Comparison of ENCODE assay signal across 14 cellular contexts in the genomic region with DNA sequence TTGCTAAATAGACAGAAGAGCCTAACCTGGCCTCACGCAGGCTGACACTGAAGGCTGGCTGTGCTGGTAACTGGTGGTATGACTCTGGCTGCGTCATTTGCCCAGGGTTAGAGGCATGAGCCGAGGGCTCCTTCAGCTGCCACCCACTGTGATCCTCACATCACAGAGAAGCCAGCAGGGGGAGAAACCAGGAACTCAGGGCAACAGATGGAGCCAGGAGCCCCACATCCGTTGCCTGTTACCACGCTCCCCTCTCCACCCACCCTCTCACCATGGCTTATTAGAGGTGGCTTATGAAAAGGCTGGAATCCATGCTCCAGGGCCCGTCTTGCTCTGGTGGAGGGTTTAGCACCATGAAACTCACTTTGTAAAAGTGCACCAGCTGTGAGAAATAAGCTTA.
DNase-seq lines count a peak whose midpoint lies in the region; ATAC-seq and TF ChIP-seq lines count a peak whose summit lies in the region.
"Had no signal": no experiment of that assay in that cellular context is flagged by ENCODE, and none has a peak within 500 bp of the region (broad histone marks: within the 10 kb centered on the region; RNA-seq: fewer than 3 reads in every experiment).

No MANE protein-coding gene starts in this region.

- no peak overlapping the region for H3K27ac Mint-ChIP-seq in glutamatergic neuron (ENCODE audit: unreplicated experiment)

- no peaks in the 10 kb centered on the region for H3K36me3 ChIP-seq in HEK293 (ENCODE audit: control insufficient read depth in 2 of 2, insufficient read depth in 1 of 2, low read length in 2 of 2)
- no peaks in the 10 kb centered on the region for H3K36me3 ChIP-seq in SJSA1

- H3K9me3 Mint-ChIP-seq in glutamatergic neuron (ENCODE audit: unreplicated experiment): peaks cover 1% of the 10 kb centered on the region

- DNase-seq in AG09309 (ENCODE audit: low read depth) (no peak), SJSA1 (ENCODE audit: low read depth in 1 of 2, low spot score in 2 of 2) (peak; percentile 60 to 77), glutamatergic neuron (peak; percentile 52), NCI-H1694 (lab: John Stamatoyannopoulos, UW) (no peak)
- no peak for DNase-seq in activated CD8-positive, alpha-beta memory T cell treated with anti-CD3 and anti-CD28 coated beads, Interleukin-2, amount 50 U/mL, for 48 hours
- DNase-seq in stimulated activated CD4-positive, alpha-beta T cell treated with anti-CD3 and anti-CD28 coated beads, Interleukin-4, amount 100 ng/mL, for 4 hours: no peak
- DNase-seq: activated CD8-positive, alpha-beta memory T cell treated with anti-CD3 and anti-CD28 coated beads, Interleukin-2, amount 50 U/mL, for 4 hours; cerebellar nuclear complex; DMS79; kidney glomerular epithelial cell; right cardiac atrium; stimulated activated naive CD4-positive, alpha-beta T cell had no signal

- H3K4me1 ChIP-seq in HEK293 (ENCODE audit: control insufficient read depth, insufficient read depth, low read length): no peaks in the 10 kb centered on the region
- peaks cover 33% of the 10 kb centered on the region for H3K4me1 ChIP-seq in SJSA1 (replicated peaks)

- H3K27me3 ChIP-seq in SJSA1 (replicated peaks): no peaks in the 10 kb centered on the region

- H3K36me3 Mint-ChIP-seq in glutamatergic neuron (ENCODE audit: unreplicated experiment): no peaks in the 10 kb centered on the region

- CTCF ChIA-PET in HEK293 (lab: Yijun Ruan, JAX): interaction anchor here (0.8 to 1.3 kb wide), 2 partner anchors 9 to 13 kb away, joined by 3 to 5 read pairs; no protein-coding TSS in a partner anchor

- no peak overlapping the region for H3K4me3 ChIP-seq in AG09309 (ENCODE audit: control insufficient read depth, low read depth, low read length)
- no peak overlapping the region for H3K4me3 ChIP-seq in HEK293 (ENCODE audit: low read depth, low read length)
- H3K4me3 ChIP-seq in SJSA1: no peak overlapping the region

- H3K9me3 ChIP-seq in HEK293 (ENCODE audit: control insufficient read depth, insufficient read depth, low read depth, low read length) (no peaks in the 10 kb centered on the region), SJSA1 (replicated peaks) (no peaks in the 10 kb centered on the region)

- POLR2A ChIA-PET in HEK293 (lab: Yijun Ruan, JAX): no interaction called here

- H3K4me1 Mint-ChIP-seq in glutamatergic neuron (ENCODE audit: low read depth, unreplicated experiment): peaks cover 6% of the 10 kb centered on the region

- no peaks in the 10 kb centered on the region for H3K27me3 Mint-ChIP-seq in glutamatergic neuron (ENCODE audit: unreplicated experiment)

- H3K27ac ChIP-seq in HEK293 (ENCODE audit: extremely low read depth, low read depth, low read length): no peak overlapping the region
- H3K27ac ChIP-seq in SJSA1: 0 out of 2 replicates have a peak overlapping the region, but pooled peaks have one; percentile 3

- peak; percentile 33 for TF ChIP-seq CTCF in AG09309 (IDR thresholded peaks at IDR 0.05; ENCODE audit: control insufficient read depth, insufficient read depth, low read depth, low read length, missing control alignments)
- TF ChIP-seq CTCF in HEK293 (tag by site-specific recombination; IDR thresholded peaks at IDR 0.05): no peak
- no peak for TF ChIP-seq CTCF in glutamatergic neuron (IDR thresholded peaks at IDR 0.05; ENCODE audit: partially characterized antibody, unreplicated experiment)

- no peak overlapping the region for H3K4me3 Mint-ChIP-seq in glutamatergic neuron (ENCODE audit: unreplicated experiment)

- no peak for ATAC-seq in HG02610 (IDR thresholded peaks at IDR 0.05; ENCODE audit: unreplicated experiment)

TF ChIP-seq in HEK293, 187 proteins besides CTCF, POLR2A, EP300 and RAD21:
- TF ChIP-seq ZNF626 (tag by site-specific recombination; IDR thresholded peaks at IDR 0.05): no peak
- TF ChIP-seq ZNF610 (tag by site-specific recombination; IDR thresholded peaks at IDR 0.05; ENCODE audit: borderline replicate concordance): no peak
- TF ChIP-seq ZNF169 (tag by site-specific recombination; IDR thresholded peaks at IDR 0.05): no peak
- TF ChIP-seq ZIC2 (tag by site-specific recombination; IDR thresholded peaks at IDR 0.05): 0 out of 2 replicates have a peak, but pooled peaks have one; percentile 26
- TF ChIP-seq, protein P1, sequence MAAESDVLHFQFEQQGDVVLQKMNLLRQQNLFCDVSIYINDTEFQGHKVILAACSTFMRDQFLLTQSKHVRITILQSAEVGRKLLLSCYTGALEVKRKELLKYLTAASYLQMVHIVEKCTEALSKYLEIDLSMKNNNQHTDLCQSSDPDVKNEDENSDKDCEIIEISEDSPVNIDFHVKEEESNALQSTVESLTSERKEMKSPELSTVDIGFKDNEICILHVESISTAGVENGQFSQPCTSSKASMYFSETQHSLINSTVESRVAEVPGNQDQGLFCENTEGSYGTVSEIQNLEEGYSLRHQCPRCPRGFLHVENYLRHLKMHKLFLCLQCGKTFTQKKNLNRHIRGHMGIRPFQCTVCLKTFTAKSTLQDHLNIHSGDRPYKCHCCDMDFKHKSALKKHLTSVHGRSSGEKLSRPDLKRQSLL (tag by site-specific recombination; IDR thresholded peaks at IDR 0.05): no peak
- TF ChIP-seq ZNF530 (tag by site-specific recombination; IDR thresholded peaks at IDR 0.05; ENCODE audit: low read depth): no peak

Comparison
In these comparisons a context has a peak if more than half of its experiments do, and no peak if none do; other contexts are left out.
1. DNase-seq: peak in SJSA1 (2 of 2) and glutamatergic neuron (single experiment); none in AG09309 (single experiment), NCI-H1694 (single experiment), activated CD8-positive, alpha-beta memory T cell treated with anti-CD3 and anti-CD28 coated beads, Interleukin-2, amount 50 U/mL, for 48 hours (single experiment) and stimulated activated CD4-positive, alpha-beta T cell treated with anti-CD3 and anti-CD28 coated beads, Interleukin-4, amount 100 ng/mL, for 4 hours (0 of 2).